Comparison of ENCODE assay signal across 1 cellular context in the genomic region with DNA sequence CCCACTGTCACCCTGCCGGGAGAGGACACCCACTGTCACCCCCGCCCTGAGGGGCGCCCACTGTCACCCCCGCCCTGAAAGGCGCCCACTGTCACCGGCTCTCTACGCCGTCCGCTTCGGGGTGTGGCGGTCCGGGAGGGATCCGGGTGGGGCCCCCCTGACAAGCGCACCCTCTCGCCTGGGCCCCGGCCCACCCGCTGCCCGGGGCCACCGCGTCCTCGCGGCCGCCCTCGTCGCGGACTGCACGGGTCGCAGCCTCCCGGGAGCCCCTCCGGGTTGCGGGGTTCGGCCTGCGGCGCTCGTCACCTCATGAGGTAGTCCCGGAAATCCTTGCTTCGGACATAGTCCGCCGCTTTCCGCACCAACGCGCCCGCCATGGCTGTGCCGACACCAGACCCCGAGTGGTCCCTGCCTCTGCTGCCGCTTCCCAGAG.
TF ChIP-seq lines count a peak whose summit lies in the region.

No MANE protein-coding gene starts in this region.

TF ChIP-seq in K562, 482 proteins besides CTCF, POLR2A, EP300 and RAD21 (continued from another document and continues in another):
- TF ChIP-seq, protein P1, sequence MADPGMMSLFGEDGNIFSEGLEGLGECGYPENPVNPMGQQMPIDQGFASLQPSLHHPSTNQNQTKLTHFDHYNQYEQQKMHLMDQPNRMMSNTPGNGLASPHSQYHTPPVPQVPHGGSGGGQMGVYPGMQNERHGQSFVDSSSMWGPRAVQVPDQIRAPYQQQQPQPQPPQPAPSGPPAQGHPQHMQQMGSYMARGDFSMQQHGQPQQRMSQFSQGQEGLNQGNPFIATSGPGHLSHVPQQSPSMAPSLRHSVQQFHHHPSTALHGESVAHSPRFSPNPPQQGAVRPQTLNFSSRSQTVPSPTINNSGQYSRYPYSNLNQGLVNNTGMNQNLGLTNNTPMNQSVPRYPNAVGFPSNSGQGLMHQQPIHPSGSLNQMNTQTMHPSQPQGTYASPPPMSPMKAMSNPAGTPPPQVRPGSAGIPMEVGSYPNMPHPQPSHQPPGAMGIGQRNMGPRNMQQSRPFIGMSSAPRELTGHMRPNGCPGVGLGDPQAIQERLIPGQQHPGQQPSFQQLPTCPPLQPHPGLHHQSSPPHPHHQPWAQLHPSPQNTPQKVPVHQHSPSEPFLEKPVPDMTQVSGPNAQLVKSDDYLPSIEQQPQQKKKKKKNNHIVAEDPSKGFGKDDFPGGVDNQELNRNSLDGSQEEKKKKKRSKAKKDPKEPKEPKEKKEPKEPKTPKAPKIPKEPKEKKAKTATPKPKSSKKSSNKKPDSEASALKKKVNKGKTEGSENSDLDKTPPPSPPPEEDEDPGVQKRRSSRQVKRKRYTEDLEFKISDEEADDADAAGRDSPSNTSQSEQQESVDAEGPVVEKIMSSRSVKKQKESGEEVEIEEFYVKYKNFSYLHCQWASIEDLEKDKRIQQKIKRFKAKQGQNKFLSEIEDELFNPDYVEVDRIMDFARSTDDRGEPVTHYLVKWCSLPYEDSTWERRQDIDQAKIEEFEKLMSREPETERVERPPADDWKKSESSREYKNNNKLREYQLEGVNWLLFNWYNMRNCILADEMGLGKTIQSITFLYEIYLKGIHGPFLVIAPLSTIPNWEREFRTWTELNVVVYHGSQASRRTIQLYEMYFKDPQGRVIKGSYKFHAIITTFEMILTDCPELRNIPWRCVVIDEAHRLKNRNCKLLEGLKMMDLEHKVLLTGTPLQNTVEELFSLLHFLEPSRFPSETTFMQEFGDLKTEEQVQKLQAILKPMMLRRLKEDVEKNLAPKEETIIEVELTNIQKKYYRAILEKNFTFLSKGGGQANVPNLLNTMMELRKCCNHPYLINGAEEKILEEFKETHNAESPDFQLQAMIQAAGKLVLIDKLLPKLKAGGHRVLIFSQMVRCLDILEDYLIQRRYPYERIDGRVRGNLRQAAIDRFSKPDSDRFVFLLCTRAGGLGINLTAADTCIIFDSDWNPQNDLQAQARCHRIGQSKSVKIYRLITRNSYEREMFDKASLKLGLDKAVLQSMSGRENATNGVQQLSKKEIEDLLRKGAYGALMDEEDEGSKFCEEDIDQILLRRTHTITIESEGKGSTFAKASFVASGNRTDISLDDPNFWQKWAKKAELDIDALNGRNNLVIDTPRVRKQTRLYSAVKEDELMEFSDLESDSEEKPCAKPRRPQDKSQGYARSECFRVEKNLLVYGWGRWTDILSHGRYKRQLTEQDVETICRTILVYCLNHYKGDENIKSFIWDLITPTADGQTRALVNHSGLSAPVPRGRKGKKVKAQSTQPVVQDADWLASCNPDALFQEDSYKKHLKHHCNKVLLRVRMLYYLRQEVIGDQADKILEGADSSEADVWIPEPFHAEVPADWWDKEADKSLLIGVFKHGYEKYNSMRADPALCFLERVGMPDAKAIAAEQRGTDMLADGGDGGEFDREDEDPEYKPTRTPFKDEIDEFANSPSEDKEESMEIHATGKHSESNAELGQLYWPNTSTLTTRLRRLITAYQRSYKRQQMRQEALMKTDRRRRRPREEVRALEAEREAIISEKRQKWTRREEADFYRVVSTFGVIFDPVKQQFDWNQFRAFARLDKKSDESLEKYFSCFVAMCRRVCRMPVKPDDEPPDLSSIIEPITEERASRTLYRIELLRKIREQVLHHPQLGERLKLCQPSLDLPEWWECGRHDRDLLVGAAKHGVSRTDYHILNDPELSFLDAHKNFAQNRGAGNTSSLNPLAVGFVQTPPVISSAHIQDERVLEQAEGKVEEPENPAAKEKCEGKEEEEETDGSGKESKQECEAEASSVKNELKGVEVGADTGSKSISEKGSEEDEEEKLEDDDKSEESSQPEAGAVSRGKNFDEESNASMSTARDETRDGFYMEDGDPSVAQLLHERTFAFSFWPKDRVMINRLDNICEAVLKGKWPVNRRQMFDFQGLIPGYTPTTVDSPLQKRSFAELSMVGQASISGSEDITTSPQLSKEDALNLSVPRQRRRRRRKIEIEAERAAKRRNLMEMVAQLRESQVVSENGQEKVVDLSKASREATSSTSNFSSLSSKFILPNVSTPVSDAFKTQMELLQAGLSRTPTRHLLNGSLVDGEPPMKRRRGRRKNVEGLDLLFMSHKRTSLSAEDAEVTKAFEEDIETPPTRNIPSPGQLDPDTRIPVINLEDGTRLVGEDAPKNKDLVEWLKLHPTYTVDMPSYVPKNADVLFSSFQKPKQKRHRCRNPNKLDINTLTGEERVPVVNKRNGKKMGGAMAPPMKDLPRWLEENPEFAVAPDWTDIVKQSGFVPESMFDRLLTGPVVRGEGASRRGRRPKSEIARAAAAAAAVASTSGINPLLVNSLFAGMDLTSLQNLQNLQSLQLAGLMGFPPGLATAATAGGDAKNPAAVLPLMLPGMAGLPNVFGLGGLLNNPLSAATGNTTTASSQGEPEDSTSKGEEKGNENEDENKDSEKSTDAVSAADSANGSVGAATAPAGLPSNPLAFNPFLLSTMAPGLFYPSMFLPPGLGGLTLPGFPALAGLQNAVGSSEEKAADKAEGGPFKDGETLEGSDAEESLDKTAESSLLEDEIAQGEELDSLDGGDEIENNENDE (IDR thresholded peaks at IDR 0.05; ENCODE audit: low read depth, low read length): no peak
- no peak for TF ChIP-seq TRIM24 (IDR thresholded peaks at IDR 0.05)
- TF ChIP-seq ZKSCAN3 (CRISPR knock-in tag; IDR thresholded peaks at IDR 0.05): no peak
- TF ChIP-seq POLR2B (IDR thresholded peaks at IDR 0.05; ENCODE audit: low read depth, partially characterized antibody): peak; percentile 67
- TF ChIP-seq SETDB1 (IDR thresholded peaks at IDR 0.05; ENCODE audit: low read length): no peak
- TF ChIP-seq, protein P2, sequence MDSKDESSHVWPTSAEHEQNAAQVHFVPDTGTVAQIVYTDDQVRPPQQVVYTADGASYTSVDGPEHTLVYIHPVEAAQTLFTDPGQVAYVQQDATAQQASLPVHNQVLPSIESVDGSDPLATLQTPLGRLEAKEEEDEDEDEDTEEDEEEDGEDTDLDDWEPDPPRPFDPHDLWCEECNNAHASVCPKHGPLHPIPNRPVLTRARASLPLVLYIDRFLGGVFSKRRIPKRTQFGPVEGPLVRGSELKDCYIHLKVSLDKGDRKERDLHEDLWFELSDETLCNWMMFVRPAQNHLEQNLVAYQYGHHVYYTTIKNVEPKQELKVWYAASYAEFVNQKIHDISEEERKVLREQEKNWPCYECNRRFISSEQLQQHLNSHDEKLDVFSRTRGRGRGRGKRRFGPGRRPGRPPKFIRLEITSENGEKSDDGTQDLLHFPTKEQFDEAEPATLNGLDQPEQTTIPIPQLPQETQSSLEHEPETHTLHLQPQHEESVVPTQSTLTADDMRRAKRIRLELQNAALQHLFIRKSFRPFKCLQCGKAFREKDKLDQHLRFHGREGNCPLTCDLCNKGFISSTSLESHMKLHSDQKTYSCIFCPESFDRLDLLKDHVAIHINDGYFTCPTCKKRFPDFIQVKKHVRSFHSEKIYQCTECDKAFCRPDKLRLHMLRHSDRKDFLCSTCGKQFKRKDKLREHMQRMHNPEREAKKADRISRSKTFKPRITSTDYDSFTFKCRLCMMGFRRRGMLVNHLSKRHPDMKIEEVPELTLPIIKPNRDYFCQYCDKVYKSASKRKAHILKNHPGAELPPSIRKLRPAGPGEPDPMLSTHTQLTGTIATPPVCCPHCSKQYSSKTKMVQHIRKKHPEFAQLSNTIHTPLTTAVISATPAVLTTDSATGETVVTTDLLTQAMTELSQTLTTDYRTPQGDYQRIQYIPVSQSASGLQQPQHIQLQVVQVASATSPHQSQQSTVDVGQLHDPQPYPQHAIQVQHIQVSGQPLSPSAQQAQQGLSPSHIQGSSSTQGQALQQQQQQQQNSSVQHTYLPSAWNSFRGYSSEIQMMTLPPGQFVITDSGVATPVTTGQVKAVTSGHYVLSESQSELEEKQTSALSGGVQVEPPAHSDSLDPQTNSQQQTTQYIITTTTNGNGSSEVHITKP (IDR thresholded peaks at IDR 0.05; ENCODE audit: partially characterized antibody): peak; percentile 17
- TF ChIP-seq MLX (CRISPR knock-in tag; conservative IDR thresholded peaks at IDR 0.05): no peak
- TF ChIP-seq YY1 (IDR thresholded peaks at IDR 0.05; ENCODE audit: borderline replicate concordance in 1 of 3, control insufficient read depth in 1 of 3, extremely low read depth in 1 of 3, insufficient read depth in 3 of 3, insufficient read length in 1 of 3, insufficient replicate concordance in 2 of 3, low read depth in 1 of 3, low read length in 2 of 3): peak in 1 of 3 experiments; percentile 64
- 0 out of 2 replicates have a peak, but pooled peaks have one; percentile 69 for TF ChIP-seq RBM14 (IDR thresholded peaks at IDR 0.05; ENCODE audit: borderline replicate concordance, insufficient read depth, low read depth, low read length)
- no peak for TF ChIP-seq BRCA1 (IDR thresholded peaks at IDR 0.05)
- TF ChIP-seq BRCA1 (CRISPR knock-in tag; IDR thresholded peaks at IDR 0.05): 0 out of 2 replicates have a peak, but pooled peaks have one; percentile 61
- TF ChIP-seq, protein P3, sequence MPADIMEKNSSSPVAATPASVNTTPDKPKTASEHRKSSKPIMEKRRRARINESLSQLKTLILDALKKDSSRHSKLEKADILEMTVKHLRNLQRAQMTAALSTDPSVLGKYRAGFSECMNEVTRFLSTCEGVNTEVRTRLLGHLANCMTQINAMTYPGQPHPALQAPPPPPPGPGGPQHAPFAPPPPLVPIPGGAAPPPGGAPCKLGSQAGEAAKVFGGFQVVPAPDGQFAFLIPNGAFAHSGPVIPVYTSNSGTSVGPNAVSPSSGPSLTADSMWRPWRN (IDR thresholded peaks at IDR 0.05; ENCODE audit: low read depth): no peak
- TF ChIP-seq ETV1 (tag; conservative IDR thresholded peaks at IDR 0.05; ENCODE audit: low read depth): no peak
- TF ChIP-seq, protein P4, sequence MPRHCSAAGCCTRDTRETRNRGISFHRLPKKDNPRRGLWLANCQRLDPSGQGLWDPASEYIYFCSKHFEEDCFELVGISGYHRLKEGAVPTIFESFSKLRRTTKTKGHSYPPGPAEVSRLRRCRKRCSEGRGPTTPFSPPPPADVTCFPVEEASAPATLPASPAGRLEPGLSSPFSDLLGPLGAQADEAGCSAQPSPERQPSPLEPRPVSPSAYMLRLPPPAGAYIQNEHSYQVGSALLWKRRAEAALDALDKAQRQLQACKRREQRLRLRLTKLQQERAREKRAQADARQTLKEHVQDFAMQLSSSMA (CRISPR knock-in tag; IDR thresholded peaks at IDR 0.05): no peak
- no peak for TF ChIP-seq RBM25 (IDR thresholded peaks at IDR 0.05; ENCODE audit: low read depth, low read length, severe bottlenecking)
- no peak for TF ChIP-seq XRCC4 (IDR thresholded peaks at IDR 0.05; ENCODE audit: extremely low read depth, insufficient read depth, insufficient read length)
- no peak for TF ChIP-seq U2AF1 (optimal IDR thresholded peaks at IDR 0.05; ENCODE audit: low read depth, low read length)
- TF ChIP-seq ZBTB5 (IDR thresholded peaks at IDR 0.05): peak; percentile 60; the same call in 1 of the 2 replicates
- TF ChIP-seq E2F5 (CRISPR knock-in tag; IDR thresholded peaks at IDR 0.05): no peak
- no peak for TF ChIP-seq RB1 (IDR thresholded peaks at IDR 0.05; ENCODE audit: low read depth)
- peak; percentile 83 for TF ChIP-seq SUPT5H (IDR thresholded peaks at IDR 0.05)
- TF ChIP-seq, protein P5, sequence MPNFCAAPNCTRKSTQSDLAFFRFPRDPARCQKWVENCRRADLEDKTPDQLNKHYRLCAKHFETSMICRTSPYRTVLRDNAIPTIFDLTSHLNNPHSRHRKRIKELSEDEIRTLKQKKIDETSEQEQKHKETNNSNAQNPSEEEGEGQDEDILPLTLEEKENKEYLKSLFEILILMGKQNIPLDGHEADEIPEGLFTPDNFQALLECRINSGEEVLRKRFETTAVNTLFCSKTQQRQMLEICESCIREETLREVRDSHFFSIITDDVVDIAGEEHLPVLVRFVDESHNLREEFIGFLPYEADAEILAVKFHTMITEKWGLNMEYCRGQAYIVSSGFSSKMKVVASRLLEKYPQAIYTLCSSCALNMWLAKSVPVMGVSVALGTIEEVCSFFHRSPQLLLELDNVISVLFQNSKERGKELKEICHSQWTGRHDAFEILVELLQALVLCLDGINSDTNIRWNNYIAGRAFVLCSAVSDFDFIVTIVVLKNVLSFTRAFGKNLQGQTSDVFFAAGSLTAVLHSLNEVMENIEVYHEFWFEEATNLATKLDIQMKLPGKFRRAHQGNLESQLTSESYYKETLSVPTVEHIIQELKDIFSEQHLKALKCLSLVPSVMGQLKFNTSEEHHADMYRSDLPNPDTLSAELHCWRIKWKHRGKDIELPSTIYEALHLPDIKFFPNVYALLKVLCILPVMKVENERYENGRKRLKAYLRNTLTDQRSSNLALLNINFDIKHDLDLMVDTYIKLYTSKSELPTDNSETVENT (CRISPR knock-in tag; IDR thresholded peaks at IDR 0.05): 0 out of 2 replicates have a peak, but pooled peaks have one; percentile 44
